Comparison of ENCODE assay signal across 8 cellular contexts in genomic region chr9:4666042-4666699, GRCh38. TPM values are rescaled to one million over a fixed set of nuclear protein-coding genes. Genes with fewer than 3 reads are reported as not detected.
DNase-seq lines count a peak whose midpoint lies in the region; ATAC-seq and TF ChIP-seq lines count a peak whose summit lies in the region.

Gene SPATA6L, minus strand, starts transcription at chr9:4666480. Its CDS starts 230 bp downstream, at chr9:4666250.

- intact Hi-C loops in activated naive CD4-positive, alpha-beta T cell treated with anti-CD3 and anti-CD28 coated beads for 36 hours (cut with micrococcal nuclease) = loop anchor here (1.0 to 10.0 kb wide), 7 partner anchors 13 to 1749 kb away; partner anchors contain the start of genes CDC37L1 and UHRF2
- intact Hi-C loops in upper lobe of right lung (cut with DNase I) = no loop called here

- peak; percentile 27 for DNase-seq in DMS79 (lab: John Stamatoyannopoulos, UW)
- peak; percentile 57 for DNase-seq in RPMI8226
- peak; percentile 57 for DNase-seq in activated naive CD4-positive, alpha-beta T cell treated with anti-CD3 and anti-CD28 coated beads for 36 hours
- DNase-seq in germinal center (ENCODE audit: low spot score) = peak; percentile 57
- DNase-seq in nephron progenitor cell = peak; percentile 54
- peak; percentile 92 for DNase-seq in upper lobe of right lung

- H3K36me3 ChIP-seq in upper lobe of right lung = no peaks in the 10 kb centered on the region

- no peaks in the 10 kb centered on the region for H3K9me3 ChIP-seq in upper lobe of right lung

- no peaks in the 10 kb centered on the region for H3K27me3 Mint-ChIP-seq in activated naive CD4-positive, alpha-beta T cell treated with anti-CD3 and anti-CD28 coated beads for 36 hours (ENCODE audit: low read depth)
- H3K27me3 Mint-ChIP-seq in nephron progenitor cell (ENCODE audit: low read depth, poor library complexity) = peaks cover 28% of the 10 kb centered on the region

- peak within 1 kb of the TSS; percentile 82 for H3K27ac ChIP-seq in upper lobe of right lung

- ATAC-seq in HG02885 (IDR thresholded peaks at IDR 0.05; ENCODE audit: poor library complexity, unreplicated experiment) (peak; percentile 40), upper lobe of right lung (peak; percentile 85), GM18907 (IDR thresholded peaks at IDR 0.05; ENCODE audit: unreplicated experiment) (no peak)

- peaks cover 3% of the 10 kb centered on the region for H3K36me3 Mint-ChIP-seq in activated naive CD4-positive, alpha-beta T cell treated with anti-CD3 and anti-CD28 coated beads for 36 hours (ENCODE audit: low read depth)
- no peaks in the 10 kb centered on the region for H3K36me3 Mint-ChIP-seq in nephron progenitor cell (ENCODE audit: low read depth)

- H3K4me3 Mint-ChIP-seq in activated naive CD4-positive, alpha-beta T cell treated with anti-CD3 and anti-CD28 coated beads for 36 hours = peak within 1 kb of the TSS; percentile 71
- peak within 1 kb of the TSS; percentile 83 for H3K4me3 Mint-ChIP-seq in nephron progenitor cell

- H3K27ac Mint-ChIP-seq in activated naive CD4-positive, alpha-beta T cell treated with anti-CD3 and anti-CD28 coated beads for 36 hours = peak within 1 kb of the TSS; percentile 62
- no peak within 1 kb of the TSS for H3K27ac Mint-ChIP-seq in nephron progenitor cell

- H3K4me3 ChIP-seq in upper lobe of right lung = peak within 1 kb of the TSS; percentile 53

- peaks cover 82% of the 10 kb centered on the region for H3K4me1 Mint-ChIP-seq in activated naive CD4-positive, alpha-beta T cell treated with anti-CD3 and anti-CD28 coated beads for 36 hours (ENCODE audit: low read depth)
- H3K4me1 Mint-ChIP-seq in nephron progenitor cell = peaks cover 47% of the 10 kb centered on the region

- CTCF ChIA-PET in activated naive CD4-positive, alpha-beta T cell treated with anti-CD3 and anti-CD28 coated beads for 36 hours (lab: Charles Lee) = interaction anchor here (0.6 to 1.0 kb wide), 3 partner anchors 9 to 62 kb away, joined by 3 read pairs; no protein-coding TSS in a partner anchor

- no peaks in the 10 kb centered on the region for H3K9me3 Mint-ChIP-seq in activated naive CD4-positive, alpha-beta T cell treated with anti-CD3 and anti-CD28 coated beads for 36 hours
- no peaks in the 10 kb centered on the region for H3K9me3 Mint-ChIP-seq in nephron progenitor cell

- no peaks in the 10 kb centered on the region for H3K27me3 ChIP-seq in upper lobe of right lung

- TF ChIP-seq CTCF in nephron progenitor cell (IDR thresholded peaks at IDR 0.05) = no peak
- peak; percentile 31 for TF ChIP-seq CTCF in upper lobe of right lung (IDR thresholded peaks at IDR 0.05)

- peaks cover 31% of the 10 kb centered on the region for H3K4me1 ChIP-seq in upper lobe of right lung

RNA-seq across cellular contexts. Expression of gene SPATA6L, which starts in this region (rescaled TPM):
- 1 to 10 TPM in 1 of 2 experiments, under 1 TPM in 1; 0.91 to 1.4 TPM for total RNA-seq in activated naive CD4-positive, alpha-beta T cell treated with anti-CD3 and anti-CD28 coated beads for 36 hours
- total RNA-seq in upper lobe of right lung = 12.6 TPM

Comparison
In these comparisons a context has a peak if more than half of its experiments do, and no peak if none do; other contexts are left out.
1. DNase-seq: peak in every context shown above with its lines; median percentile 92 in upper lobe of right lung; 57 in RPMI8226; 57 in activated naive CD4-positive, alpha-beta T cell treated with anti-CD3 and anti-CD28 coated beads for 36 hours; 57 in germinal center; 54 in nephron progenitor cell; 27 in DMS79.